In the genomic region with DNA sequence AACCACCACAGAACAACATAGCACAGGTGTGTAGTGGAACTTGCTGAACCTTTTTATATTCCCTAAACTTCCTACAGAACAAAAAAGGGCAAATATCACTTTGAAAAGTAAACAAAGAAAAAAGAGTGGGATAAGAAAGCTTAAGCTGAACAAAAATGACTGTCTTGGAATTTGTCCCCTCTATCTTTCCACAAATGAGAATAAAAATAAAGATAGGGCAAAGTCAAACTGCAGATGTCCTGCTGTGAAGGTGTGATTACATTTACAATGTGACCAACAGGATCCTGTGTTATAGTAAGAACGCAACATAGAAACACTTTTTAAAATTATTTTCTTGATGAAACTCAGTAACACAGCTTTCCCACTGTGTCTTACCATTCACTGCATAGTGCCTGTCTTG, we compare ENCODE assay signal across 14 cellular contexts.
DNase-seq lines count a peak whose midpoint lies in the region; ATAC-seq and TF ChIP-seq lines count a peak whose summit lies in the region.
"Had no signal": no experiment of that assay in that cellular context is flagged by ENCODE, and none has a peak within 500 bp of the region (broad histone marks: within the 10 kb centered on the region; RNA-seq: fewer than 3 reads in every experiment).

No MANE protein-coding gene starts in this region.

- no peaks in the 10 kb centered on the region for H3K27me3 ChIP-seq in Caco-2 (replicated peaks; ENCODE audit: control insufficient read depth, insufficient read depth, low read length)

- intact Hi-C loops in Caco-2 (cut with micrococcal nuclease; ENCODE audit: unreplicated experiment) (loop anchor here (5.0 to 10.0 kb wide), 2 partner anchors 58 to 110 kb away; no protein-coding TSS in a partner anchor), mucosa of descending colon (cut with DNase I, micrococcal nuclease) (no loop called here)

- ATAC-seq in T-helper 17 cell (no peak), mucosa of descending colon (peak; percentile 74), HG03571 (IDR thresholded peaks at IDR 0.05; ENCODE audit: unreplicated experiment) (no peak), GM21423 (IDR thresholded peaks at IDR 0.05; ENCODE audit: unreplicated experiment) (no peak)
- ATAC-seq: HCT116 had no signal

- H3K9me3 Mint-ChIP-seq in Caco-2 (ENCODE audit: unreplicated experiment): no peaks in the 10 kb centered on the region
- H3K9me3 Mint-ChIP-seq: CD4-positive, alpha-beta T cell; HFFc6 had no signal

- no TSS peak for BruUV-seq in Caco-2 (replicated peaks; lab: Mats Ljungman, UMichigan)

- H3K27me3 Mint-ChIP-seq in Caco-2 (ENCODE audit: insufficient read depth, unreplicated experiment) (no peaks in the 10 kb centered on the region), T-helper 17 cell (no peaks in the 10 kb centered on the region)
- H3K27me3 Mint-ChIP-seq: CD4-positive, alpha-beta T cell had no signal

- H3K36me3 Mint-ChIP-seq in Caco-2 (ENCODE audit: insufficient read depth, unreplicated experiment): no peaks in the 10 kb centered on the region
- peaks cover 4% of the 10 kb centered on the region for H3K36me3 Mint-ChIP-seq in T-helper 17 cell (ENCODE audit: low read depth)

- DNase-seq in Caco-2: peak in 1 of 2 experiments; percentile 14
- DNase-seq in T-helper 17 cell: no peak
- DNase-seq in mucosa of descending colon: no peak
- no peak for DNase-seq in activated naive CD4-positive, alpha-beta T cell treated with anti-CD3 and anti-CD28 coated beads, Interleukin-2, amount 50 U/mL, for 16 hours
- DNase-seq: AML-193; CD4-positive, alpha-beta T cell; DMS79 treated with DMSO at 0.1 percent for 48 hours; GF-D8; GOT3; H7; HFFc6 had no signal

- H3K27ac Mint-ChIP-seq in Caco-2 (ENCODE audit: unreplicated experiment) (peak overlapping the region; percentile 63), T-helper 17 cell (peak overlapping the region; percentile 29)
- H3K27ac Mint-ChIP-seq: CD4-positive, alpha-beta T cell; HFFc6 had no signal

- H3K9me3 ChIP-seq in Caco-2: no peaks in the 10 kb centered on the region
- H3K9me3 ChIP-seq in T-helper 17 cell (ENCODE audit: control insufficient read depth, low read length, poor library complexity, severe bottlenecking): no peaks in the 10 kb centered on the region
- no peaks in the 10 kb centered on the region for H3K9me3 ChIP-seq in mucosa of descending colon

- CTCF ChIA-PET in Caco-2 (lab: Charles Lee): interaction anchor here (0.6 to 0.8 kb wide), 2 partner anchors 100 to 128 kb away, joined by 3 to 6 read pairs; no protein-coding TSS in a partner anchor

- H3K4me1 ChIP-seq in Caco-2 (peaks cover 29% of the 10 kb centered on the region), mucosa of descending colon (ENCODE audit: low read depth) (no peaks in the 10 kb centered on the region)

- H3K36me3 ChIP-seq in Caco-2 (ENCODE audit: control insufficient read depth, insufficient read depth, low read length) (no peaks in the 10 kb centered on the region; the same call in 1 of the 2 replicates), mucosa of descending colon (ENCODE audit: low read depth) (no peaks in the 10 kb centered on the region)

- no peak for TF ChIP-seq CTCF in Caco-2 (IDR thresholded peaks at IDR 0.05; ENCODE audit: insufficient read depth in 1 of 2, low read depth in 1 of 2, low read length in 1 of 2, severe bottlenecking in 1 of 2, unreplicated experiment in 1 of 2)
- no peak for TF ChIP-seq CTCF in mucosa of descending colon (IDR thresholded peaks at IDR 0.05)

- H3K4me3 Mint-ChIP-seq in Caco-2 (ENCODE audit: unreplicated experiment) (peak overlapping the region; percentile 33), T-helper 17 cell (no peak overlapping the region)
- H3K4me3 Mint-ChIP-seq: CD4-positive, alpha-beta T cell; HFFc6 had no signal

- POLR2A ChIA-PET in Caco-2 (lab: Charles Lee): no interaction called here

- H3K4me3 ChIP-seq in Caco-2 (ENCODE audit: low read depth, low read length): no peak overlapping the region
- H3K4me3 ChIP-seq in mucosa of descending colon: no peak overlapping the region

- peaks cover 5% of the 10 kb centered on the region for H3K4me1 Mint-ChIP-seq in Caco-2 (ENCODE audit: low read depth, unreplicated experiment)
- peaks cover 2% of the 10 kb centered on the region for H3K4me1 Mint-ChIP-seq in T-helper 17 cell
